ENCODE assay signal across 11 cellular contexts in the genomic region with DNA sequence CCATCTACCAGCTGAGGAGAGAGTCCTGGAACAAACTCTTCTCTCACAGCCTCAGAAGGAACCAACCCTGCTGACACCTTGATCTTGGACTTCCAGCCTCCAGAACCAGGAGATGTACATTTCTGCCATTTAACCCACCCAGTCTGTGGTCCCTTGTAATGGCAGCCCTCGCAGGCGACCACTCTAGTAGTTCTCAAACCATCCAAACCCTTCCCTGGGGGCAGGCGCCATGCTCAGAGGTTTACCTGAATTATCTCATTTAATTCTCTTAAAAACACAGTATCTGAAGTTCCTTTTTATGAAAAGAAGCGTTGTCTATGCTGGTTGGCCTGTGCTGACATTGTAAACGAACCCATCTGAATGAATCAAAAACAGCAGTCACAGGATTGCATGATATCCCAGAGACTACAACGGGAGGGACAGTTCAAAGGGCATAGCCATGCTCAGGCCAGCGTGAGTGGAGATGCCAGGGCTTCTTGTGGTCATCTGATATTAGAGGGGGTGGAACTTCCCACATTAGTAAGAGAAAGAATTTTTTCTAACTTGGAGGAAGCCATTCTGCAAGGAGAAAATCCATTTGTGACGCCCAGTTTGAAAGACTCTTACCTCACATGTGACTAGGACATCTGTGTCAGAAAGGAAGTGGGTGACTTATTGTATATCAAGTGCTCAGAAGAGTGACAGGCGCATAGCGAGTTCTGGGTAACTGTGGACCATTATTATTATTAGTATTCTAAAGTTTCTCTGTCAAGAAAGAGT. TPM values are rescaled to one million over a fixed set of nuclear protein-coding genes. Genes with fewer than 3 reads are reported as not detected.
A peak's percentile ranks its signal among the peaks of the same experiment; 100 is the strongest.
DNase-seq lines count a peak whose midpoint lies in the region; ATAC-seq and TF ChIP-seq lines count a peak whose summit lies in the region.
"Had no signal": no experiment of that assay in that cellular context is flagged by ENCODE, and none has a peak within 500 bp of the region (broad histone marks: within the 10 kb centered on the region; RNA-seq: fewer than 3 reads in every experiment).

No MANE protein-coding gene starts in this region.

- no peaks in the 10 kb centered on the region for H3K27me3 Mint-ChIP-seq in activated CD4-positive, alpha-beta T cell treated with anti-CD3 and anti-CD28 coated beads, Interleukin-2, amount 10 ng/mL, durations not matched to agents 24 days and 14 days

- ATAC-seq in HG03196 (IDR thresholded peaks at IDR 0.05; ENCODE audit: unreplicated experiment) (peak; percentile 53), GM18858 (IDR thresholded peaks at IDR 0.05; ENCODE audit: unreplicated experiment) (no peak)
- peak; percentile 57 to 81 for ATAC-seq in activated naive CD4-positive, alpha-beta T cell treated with anti-CD3 and anti-CD28 coated beads, Interleukin-2, amount 50 U/mL, for 72 hours
- ATAC-seq in stimulated activated naive CD8-positive, alpha-beta T cell treated with anti-CD3 and anti-CD28 coated beads, Interleukin-15, Interleukin-2, amounts not matched to agents 100 U/mL and 50 U/mL, for 24 hours, result peak; percentile 74

- peaks cover 84% of the 10 kb centered on the region for H3K4me1 Mint-ChIP-seq in activated CD4-positive, alpha-beta T cell treated with anti-CD3 and anti-CD28 coated beads, Interleukin-2, amount 10 ng/mL, durations not matched to agents 24 days and 14 days

- peaks cover 8% of the 10 kb centered on the region for H3K9me3 Mint-ChIP-seq in activated CD4-positive, alpha-beta T cell treated with anti-CD3 and anti-CD28 coated beads, Interleukin-2, amount 10 ng/mL, durations not matched to agents 24 days and 14 days
- peaks cover 3 to 30% of the 10 kb centered on the region in 2 donors for H3K9me3 Mint-ChIP-seq in activated naive CD4-positive, alpha-beta T cell treated with anti-CD3 and anti-CD28 coated beads, Interleukin-2, amount 50 U/mL, for 72 hours

- intact Hi-C loops in activated CD4-positive, alpha-beta T cell treated with anti-CD3 and anti-CD28 coated beads, Interleukin-2, amount 10 ng/mL, durations not matched to agents 24 days and 14 days (cut with micrococcal nuclease), result loop anchor here (1.0 kb wide), 1 partner anchor 44 kb away; no protein-coding TSS in a partner anchor

- H3K27ac ChIP-seq in RWPE1, result no peak overlapping the region

- DNase-seq in activated CD4-positive, alpha-beta T cell treated with anti-CD3 and anti-CD28 coated beads, Interleukin-2, amount 10 ng/mL, durations not matched to agents 24 days and 14 days, result peak; percentile 83
- no peak for DNase-seq in activated CD4-positive, alpha-beta T cell treated with anti-CD3 and anti-CD28 coated beads, Interleukin-2, amount 50 U/mL, for 1 hour
- DNase-seq in activated naive CD4-positive, alpha-beta T cell treated with anti-CD3 and anti-CD28 coated beads, Interleukin-2, amount 50 U/mL, for 72 hours (ENCODE audit: low spot score in 2 of 2), result no peak
- no peak for DNase-seq in stimulated activated naive CD8-positive, alpha-beta T cell treated with anti-CD3 and anti-CD28 coated beads, Interleukin-15, Interleukin-2, amounts not matched to agents 100 U/mL and 50 U/mL, for 24 hours
- no peak for DNase-seq in RWPE1 (ENCODE audit: low spot score)
- no peak for DNase-seq in activated effector memory CD4-positive, alpha-beta T cell treated with Interleukin-2 at 50 U/mL for 16 hours
- DNase-seq: NCI-H2029 treated with DMSO at 0.1 percent for 48 hours, pancreas had no signal

- TF ChIP-seq CTCF in RWPE1 (conservative IDR thresholded peaks at IDR 0.05; ENCODE audit: low read depth), result no peak

- H3K27ac Mint-ChIP-seq in activated CD4-positive, alpha-beta T cell treated with anti-CD3 and anti-CD28 coated beads, Interleukin-2, amount 10 ng/mL, durations not matched to agents 24 days and 14 days, result peak overlapping the region; percentile 94
- peak overlapping the region; percentile 86 to 94 for H3K27ac Mint-ChIP-seq in activated naive CD4-positive, alpha-beta T cell treated with anti-CD3 and anti-CD28 coated beads, Interleukin-2, amount 50 U/mL, for 72 hours

- H3K36me3 Mint-ChIP-seq in activated CD4-positive, alpha-beta T cell treated with anti-CD3 and anti-CD28 coated beads, Interleukin-2, amount 10 ng/mL, durations not matched to agents 24 days and 14 days (ENCODE audit: low read depth), result peaks cover 2% of the 10 kb centered on the region
- H3K36me3 Mint-ChIP-seq in activated naive CD4-positive, alpha-beta T cell treated with anti-CD3 and anti-CD28 coated beads, Interleukin-2, amount 50 U/mL, for 72 hours, result peaks cover 16 to 49% of the 10 kb centered on the region in 2 donors

- POLR2A ChIA-PET in RWPE1 (lab: Yijun Ruan, JAX; ENCODE audit: low non-redundant PET), result no interaction called here

- peak overlapping the region; percentile 62 for H3K4me3 Mint-ChIP-seq in activated CD4-positive, alpha-beta T cell treated with anti-CD3 and anti-CD28 coated beads, Interleukin-2, amount 10 ng/mL, durations not matched to agents 24 days and 14 days

- CTCF ChIA-PET in RWPE1 (lab: Yijun Ruan, JAX), result no interaction called here

RNA-seq across cellular contexts. Expression of a gene that starts 17.2 kb away (rescaled TPM):
- total RNA-seq in activated CD4-positive, alpha-beta T cell treated with anti-CD3 and anti-CD28 coated beads, Interleukin-2, amount 10 ng/mL, durations not matched to agents 24 days and 14 days, result 183 and 187 TPM in 2 replicates
- 10 to 100 TPM; 29.9 to 65.0 TPM for total RNA-seq in activated naive CD4-positive, alpha-beta T cell treated with anti-CD3 and anti-CD28 coated beads, Interleukin-2, amount 50 U/mL, for 72 hours
- total RNA-seq: fibroblast of lung had no signal
